8 cellular contexts compared by ENCODE assay signal in the genomic region with DNA sequence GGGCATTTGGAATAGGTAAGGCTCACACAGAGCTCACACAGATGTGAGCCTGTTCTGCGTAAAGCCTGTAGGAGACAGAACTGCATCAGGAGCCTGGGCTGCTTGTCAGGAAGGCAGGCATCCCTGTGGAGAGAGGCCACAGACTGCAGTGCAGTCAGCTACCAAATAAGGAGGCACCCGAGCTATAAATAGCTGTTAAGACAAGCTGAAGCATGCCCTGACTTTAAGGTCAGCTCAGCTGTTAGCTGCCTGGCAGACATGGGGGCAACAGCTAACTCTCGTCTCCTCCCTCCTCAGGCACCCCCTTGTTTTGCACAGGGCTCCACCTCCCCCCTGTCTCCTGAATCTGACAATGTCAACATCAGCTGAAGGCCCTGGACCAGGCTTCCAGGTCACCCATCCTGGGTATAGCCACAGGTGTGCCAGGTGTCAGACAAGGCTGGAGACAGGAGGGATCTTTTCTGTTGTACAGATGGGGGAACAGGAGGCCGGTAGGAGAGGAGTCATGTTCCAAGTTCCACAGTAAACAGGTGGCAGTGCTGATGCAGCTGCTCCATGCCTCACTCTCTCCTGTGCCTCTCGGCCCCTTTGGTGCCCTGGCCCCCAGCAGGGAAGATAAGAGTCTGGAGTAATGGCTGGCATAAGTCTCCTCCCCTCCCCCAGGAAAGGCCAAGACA.
DNase-seq lines count a peak whose midpoint lies in the region; ATAC-seq and TF ChIP-seq lines count a peak whose summit lies in the region.

No MANE protein-coding gene starts in this region.

- H3K36me3 ChIP-seq in parathyroid adenoma (ENCODE audit: control insufficient read depth, insufficient read depth, low read length) = no peaks in the 10 kb centered on the region

- peak overlapping the region; percentile 25 for H2AFZ ChIP-seq in parathyroid adenoma

- no peaks in the 10 kb centered on the region for H3K27me3 ChIP-seq in parathyroid adenoma (ENCODE audit: control insufficient read depth, insufficient read depth, low read length)

- no peaks in the 10 kb centered on the region for H3K9me3 ChIP-seq in parathyroid adenoma (ENCODE audit: control insufficient read depth, low read length)

- DNase-seq in GM03348 (ENCODE audit: low spot score) (peak; percentile 80), NCI-H2196 treated with DMSO at 0.1 percent for 48 hours (lab: John Stamatoyannopoulos, UW; ENCODE audit: unreplicated experiment) (peak; percentile 96), epithelial cell of esophagus (ENCODE audit: low read depth) (peak; percentile 66), epidermal melanocyte (ENCODE audit: insufficient read length, low spot score) (no peak)

- H3K4me3 ChIP-seq in epithelial cell of esophagus (ENCODE audit: low read length) (no peak overlapping the region), parathyroid adenoma (ENCODE audit: low read depth, low read length) (no peak overlapping the region)

- H3K4me2 ChIP-seq in parathyroid adenoma (ENCODE audit: low read length) = peak overlapping the region; percentile 4

- peaks cover 10% of the 10 kb centered on the region for H3K4me1 ChIP-seq in parathyroid adenoma

- TF ChIP-seq CTCF in epithelial cell of esophagus (IDR thresholded peaks at IDR 0.05; ENCODE audit: insufficient read depth, low read depth, low read length, missing control alignments) (peak; percentile 9), parathyroid adenoma (IDR thresholded peaks at IDR 0.05) (no peak)

- no peak overlapping the region for H3K9ac ChIP-seq in parathyroid adenoma

- H3K27ac ChIP-seq in parathyroid adenoma = peak overlapping the region; percentile 37

- ATAC-seq in HG03139 (IDR thresholded peaks at IDR 0.05; ENCODE audit: unreplicated experiment) (no peak), GM19023 (IDR thresholded peaks at IDR 0.05; ENCODE audit: unreplicated experiment) (no peak), GM19395 (IDR thresholded peaks at IDR 0.05; ENCODE audit: unreplicated experiment) (no peak)

- H3K79me2 ChIP-seq in parathyroid adenoma = no peaks in the 10 kb centered on the region
